ENCODE assay signal across 9 cellular contexts in genomic region chr17:62995377-62995885, GRCh38. TPM values are rescaled to one million over a fixed set of nuclear protein-coding genes. Genes with fewer than 3 reads are reported as not detected.
DNase-seq lines count a peak whose midpoint lies in the region; ATAC-seq and TF ChIP-seq lines count a peak whose summit lies in the region.
"Had no signal": no experiment of that assay in that cellular context is flagged by ENCODE, and none has a peak within 500 bp of the region (broad histone marks: within the 10 kb centered on the region; RNA-seq: fewer than 3 reads in every experiment).

No MANE protein-coding gene starts in this region.

- no peaks in the 10 kb centered on the region for H3K9me3 Mint-ChIP-seq in Calu3 (ENCODE audit: low read depth, unreplicated experiment)
- H3K9me3 Mint-ChIP-seq: T-helper 1 cell treated with Interleukin-12 subunit alpha and Interleukin-12 subunit beta and Interleukin-4 antibody, amounts not matched to agents 30 μg/mL and 1 μg/mL, for 36 hours had no signal

- H2BK120ac ChIP-seq in neuronal stem cell (ENCODE audit: low read depth, low read length), result no peak overlapping the region

- ATAC-seq in HG03439 (IDR thresholded peaks at IDR 0.05; ENCODE audit: unreplicated experiment) (no peak), GM21360 (IDR thresholded peaks at IDR 0.05; ENCODE audit: unreplicated experiment) (no peak), GM18858 (IDR thresholded peaks at IDR 0.05; ENCODE audit: unreplicated experiment) (no peak)

- no peaks in the 10 kb centered on the region for H3K36me3 Mint-ChIP-seq in Calu3 (ENCODE audit: insufficient read depth, unreplicated experiment)

- no peak overlapping the region for H3K27ac ChIP-seq in neuronal stem cell (replicated peaks; ENCODE audit: low read length)

- H3K4me3 Mint-ChIP-seq in Calu3 (ENCODE audit: low read depth, unreplicated experiment), result no peak overlapping the region
- H3K4me3 Mint-ChIP-seq: T-helper 1 cell treated with Interleukin-12 subunit alpha and Interleukin-12 subunit beta and Interleukin-4 antibody, amounts not matched to agents 30 μg/mL and 1 μg/mL, for 36 hours had no signal

- H3K4me3 ChIP-seq in epithelial cell of esophagus (ENCODE audit: low read length) (no peak overlapping the region), neuronal stem cell (ENCODE audit: low read length in 2 of 2) (no peak overlapping the region)

- DNase-seq in Calu3 (peak; percentile 21), HT1080 (ENCODE audit: low read depth) (peak; percentile 23), RPMI7951 (ENCODE audit: low read depth) (peak; percentile 47), epithelial cell of esophagus (ENCODE audit: low read depth) (peak; percentile 32), neuronal stem cell (ENCODE audit: low spot score) (peak; percentile 11)

- BruUV-seq in Calu3 (replicated peaks; lab: Mats Ljungman, UMichigan), result no TSS peak

- WGBS in neuronal stem cell (ENCODE audit: extremely low coverage in 2 of 2, insufficient read length in 2 of 2, insufficient replicate concordance in 1 of 2), 2 donors, result no CpG with 5 or more reads among the region's 3 CpGs

- no peak overlapping the region for H4K91ac ChIP-seq in neuronal stem cell (ENCODE audit: low read depth, low read length, poor library complexity)

- H3K23ac ChIP-seq in neuronal stem cell (ENCODE audit: low read depth, low read length, poor library complexity), result no peak overlapping the region

- H3K18ac ChIP-seq in neuronal stem cell (ENCODE audit: low read length), result no peak overlapping the region

- TF ChIP-seq CTCF in Calu3 (IDR thresholded peaks at IDR 0.05; ENCODE audit: unreplicated experiment) (peak; percentile 19), epithelial cell of esophagus (IDR thresholded peaks at IDR 0.05; ENCODE audit: insufficient read depth, low read depth, low read length, missing control alignments) (peak; percentile 53)

- H3K14ac ChIP-seq in neuronal stem cell (ENCODE audit: low read length), result no peak overlapping the region

- no peak overlapping the region for H2BK15ac ChIP-seq in neuronal stem cell (ENCODE audit: low read length)

- no peaks in the 10 kb centered on the region for H3K4me1 Mint-ChIP-seq in Calu3 (ENCODE audit: low read depth, unreplicated experiment)

- H2AK5ac ChIP-seq in neuronal stem cell (ENCODE audit: low read depth, low read length), result no peak overlapping the region

- no peaks in the 10 kb centered on the region for H3K27me3 ChIP-seq in neuronal stem cell (ENCODE audit: control insufficient read depth in 3 of 3, insufficient read depth in 3 of 3, low read depth in 1 of 3, low read length in 3 of 3)

- CTCF ChIA-PET in Calu3 (lab: Charles Lee), result interaction anchor here (0.6 to 1.4 kb wide), 7 partner anchors 9 to 411 kb away, joined by 3 to 20 read pairs (median 3); no protein-coding TSS in a partner anchor

- H3K36me3 ChIP-seq in neuronal stem cell (replicated peaks in 1 of 2; ENCODE audit: control insufficient read depth in 2 of 2, insufficient read depth in 2 of 2, low read length in 2 of 2), result no peaks in the 10 kb centered on the region

- H3K9me3 ChIP-seq in neuronal stem cell (replicated peaks in 1 of 2; ENCODE audit: control insufficient read depth in 2 of 2, insufficient read depth in 1 of 2, low read depth in 1 of 2, low read length in 2 of 2), result no peaks in the 10 kb centered on the region

- no peak overlapping the region for H3K27ac Mint-ChIP-seq in Calu3 (ENCODE audit: unreplicated experiment)
- H3K27ac Mint-ChIP-seq: T-helper 1 cell treated with Interleukin-12 subunit alpha and Interleukin-12 subunit beta and Interleukin-4 antibody, amounts not matched to agents 30 μg/mL and 1 μg/mL, for 36 hours had no signal

- H3K9ac ChIP-seq in neuronal stem cell (ENCODE audit: low read depth, low read length, poor library complexity), result no peak overlapping the region

- intact Hi-C loops in Calu3 (cut with micrococcal nuclease; ENCODE audit: unreplicated experiment), result loop anchor here (2.0 kb wide), 1 partner anchor 411 kb away; no protein-coding TSS in a partner anchor

- H3K79me1 ChIP-seq in neuronal stem cell (ENCODE audit: low read depth, low read length), result no peaks in the 10 kb centered on the region

- no peak overlapping the region for H3K4me2 ChIP-seq in neuronal stem cell (ENCODE audit: insufficient read depth, low read length, poor library complexity, severe bottlenecking)

- H2BK12ac ChIP-seq in neuronal stem cell (ENCODE audit: low read length), result no peak overlapping the region

- no peaks in the 10 kb centered on the region for H3K4me1 ChIP-seq in neuronal stem cell (ENCODE audit: control insufficient read depth in 2 of 2, insufficient read depth in 1 of 2, low read depth in 1 of 2, low read length in 2 of 2)

- H2AFZ ChIP-seq in neuronal stem cell (ENCODE audit: low read length), result no peak overlapping the region

- no peak overlapping the region for H4K8ac ChIP-seq in neuronal stem cell (ENCODE audit: low read depth, low read length)

- no peak overlapping the region for H2BK5ac ChIP-seq in neuronal stem cell (ENCODE audit: low read length)

- no peak overlapping the region for H3K4ac ChIP-seq in neuronal stem cell (ENCODE audit: low read length)

- no peaks in the 10 kb centered on the region for H3K27me3 Mint-ChIP-seq in Calu3 (ENCODE audit: unreplicated experiment)

RNA-seq across cellular contexts. Expression of gene TANC2, which starts 29.4 kb away (rescaled TPM):
- 29.9 and 32.7 TPM in 2 replicates for total RNA-seq in Calu3 (2022)
- total RNA-seq in HT1080 (2014; rRNA removed; shearing (Covaris generic)), result 11.2 and 14.0 TPM in 2 replicates
- 3.6 and 4.6 TPM in 2 replicates for polyA plus RNA-seq in HT1080 (2015; cell fraction: cytosol; rRNA removed)
- polyA plus RNA-seq in HT1080 (2015; cell fraction: nucleus; rRNA removed), result 11.0 and 11.6 TPM in 2 replicates
- 6.0 TPM in 2 replicates for total RNA-seq in RPMI7951 (2014; rRNA removed; shearing (Covaris generic))
- 6.7 TPM for polyA plus RNA-seq in neuronal stem cell (2013, experiment 1 of 2)
- 7.0 TPM for polyA plus RNA-seq in neuronal stem cell (2013, experiment 2 of 2)
